Comparison of ENCODE assay signal across 8 cellular contexts in genomic region chr15:60520825-60521368, GRCh38. TPM values are rescaled to one million over a fixed set of nuclear protein-coding genes. Genes with fewer than 3 reads are reported as not detected.
DNase-seq lines count a peak whose midpoint lies in the region; ATAC-seq, FAIRE-seq and TF ChIP-seq lines count a peak whose summit lies in the region.

No MANE protein-coding gene starts in this region.

- FAIRE-seq in astrocyte (lab: Jason Lieb, UNC): peak; percentile 20

- H4K20me1 ChIP-seq in astrocyte (ENCODE audit: insufficient read depth, low read length): no peaks in the 10 kb centered on the region

- H3K9me3 Mint-ChIP-seq in astrocyte (ENCODE audit: unreplicated experiment): no peaks in the 10 kb centered on the region

- H3K4me3 ChIP-seq in astrocyte (ENCODE audit: insufficient read depth, low read depth, low read length): no peak overlapping the region

- H3K27ac ChIP-seq in C4-2B (no peak overlapping the region), astrocyte (ENCODE audit: low read depth, low read length) (no peak overlapping the region)

- H3K27me3 Mint-ChIP-seq in astrocyte (ENCODE audit: low read depth, unreplicated experiment): no peaks in the 10 kb centered on the region

- DNase-seq in NCI-H1048 (lab: John Stamatoyannopoulos, UW): peak; percentile 37
- peak; percentile 46 for DNase-seq in T-helper 22 cell (ENCODE audit: low read depth)
- peak; percentile 26 for DNase-seq in astrocyte (ENCODE audit: low read depth)
- peak; percentile 38 for DNase-seq in iPS DF 19.7 (ENCODE audit: low read depth, low spot score)
- DNase-seq in stimulated activated CD4-positive, alpha-beta T cell treated with anti-CD3 and anti-CD28 coated beads, Interleukin-15, amount 100 ng/mL, for 1 hour (ENCODE audit: low read depth in 1 of 2, low spot score in 1 of 2): peak; percentile 53 to 60

- no peaks in the 10 kb centered on the region for H3K36me3 ChIP-seq in astrocyte (ENCODE audit: insufficient read depth, low read length)

- peak; percentile 41 for ATAC-seq in GM19463 (IDR thresholded peaks at IDR 0.05; ENCODE audit: unreplicated experiment)
- no peak for ATAC-seq in GM21737 (IDR thresholded peaks at IDR 0.05; ENCODE audit: unreplicated experiment)

- H2AFZ ChIP-seq in astrocyte (ENCODE audit: low read depth, low read length): no peak overlapping the region

- peak overlapping the region; percentile 63 for H3K4me2 ChIP-seq in astrocyte (ENCODE audit: low read length)

- no peak overlapping the region for H3K4me3 Mint-ChIP-seq in astrocyte (ENCODE audit: unreplicated experiment)

- no peaks in the 10 kb centered on the region for H3K79me2 ChIP-seq in astrocyte (ENCODE audit: insufficient read depth, low read length)

- H3K9ac ChIP-seq in astrocyte (ENCODE audit: low read length): no peak overlapping the region

- H3K4me1 ChIP-seq in astrocyte (ENCODE audit: insufficient read depth, low read length): peaks cover 23% of the 10 kb centered on the region

- H3K9me3 ChIP-seq in astrocyte (ENCODE audit: insufficient read depth, low read depth, low read length): no peaks in the 10 kb centered on the region

- H3K36me3 Mint-ChIP-seq in astrocyte (ENCODE audit: low read depth, unreplicated experiment): peaks cover 3% of the 10 kb centered on the region

- H3K27me3 ChIP-seq in astrocyte (ENCODE audit: insufficient read depth, low read length): no peaks in the 10 kb centered on the region

- H3K27ac Mint-ChIP-seq in astrocyte (ENCODE audit: unreplicated experiment): peak overlapping the region; percentile 70

- TF ChIP-seq CTCF in C4-2B (conservative IDR thresholded peaks at IDR 0.05) (peak; percentile 97), astrocyte (IDR thresholded peaks at IDR 0.05; ENCODE audit: insufficient read depth, low read depth, low read length) (peak; percentile 97)

- peaks cover 18% of the 10 kb centered on the region for H3K4me1 Mint-ChIP-seq in astrocyte (ENCODE audit: low read depth, unreplicated experiment)

RNA-seq across cellular contexts. Expression of gene ICE2, which starts 42.0 kb away (rescaled TPM):
- total RNA-seq in astrocyte: 26.5 and 28.2 TPM in 2 replicates
